14 cellular contexts compared by ENCODE assay signal in genomic region chr19:6654347-6655310, GRCh38. TPM values are rescaled to one million over a fixed set of nuclear protein-coding genes. Genes with fewer than 3 reads are reported as not detected.
A peak's percentile ranks its signal among the peaks of the same experiment; 100 is the strongest.
DNase-seq lines count a peak whose midpoint lies in the region; ATAC-seq and TF ChIP-seq lines count a peak whose summit lies in the region.
"Had no signal": no experiment of that assay in that cellular context is flagged by ENCODE, and none has a peak within 500 bp of the region (broad histone marks: within the 10 kb centered on the region; RNA-seq: fewer than 3 reads in every experiment).

No MANE protein-coding gene starts in this region.

- CTCF ChIA-PET in GM10248 (lab: Yijun Ruan, JAX): interaction anchor here (1.0 to 2.6 kb wide), 5 partner anchors 10 to 82 kb away, joined by 3 to 7 read pairs (median 4); no protein-coding TSS in a partner anchor

- no peak for TF ChIP-seq CTCF in GM10248 (IDR thresholded peaks at IDR 0.05; ENCODE audit: control extremely low read depth, extremely low read depth, low read depth, missing control alignments)
- no peak for TF ChIP-seq CTCF in coronary artery (IDR thresholded peaks at IDR 0.05)

- DNase-seq in GM10248 (ENCODE audit: extremely low spot score): peak; percentile 63
- DNase-seq in NOMO-1 (lab: John Stamatoyannopoulos, UW; ENCODE audit: unreplicated experiment in 2 of 2): peak; percentile 31 to 52
- peak in 2 of 3 donors; percentile 54 for DNase-seq in stimulated activated CD4-positive, alpha-beta T cell treated with anti-CD3 and anti-CD28 coated beads, Interleukin-12 subunit alpha, Interleukin-12 subunit beta, amount 100 ng/mL, for 48 hours (ENCODE audit: low read depth in 2 of 3, low spot score in 1 of 3)
- no peak for DNase-seq in G401 (ENCODE audit: low spot score)
- DNase-seq in coronary artery (ENCODE audit: low spot score): no peak
- DNase-seq: COR-L47, foreskin keratinocyte, NCI-H524 treated with DMSO at 0.1 percent for 48 hours had no signal

- H3K4me1 Mint-ChIP-seq in activated T-helper 17 cell treated with anti-CD3 and anti-CD28 coated beads, Interleukin-2, amount 50 U/mL, for 72 hours: peaks cover 28% of the 10 kb centered on the region

- peak; percentile 87 for ATAC-seq in activated T-helper 17 cell treated with anti-CD3 and anti-CD28 coated beads, Interleukin-2, amount 50 U/mL, for 72 hours (replicated peaks)
- ATAC-seq in HG03571 (IDR thresholded peaks at IDR 0.05; ENCODE audit: unreplicated experiment): no peak
- ATAC-seq in HG03521 (IDR thresholded peaks at IDR 0.05; ENCODE audit: unreplicated experiment): no peak
- ATAC-seq: foreskin keratinocyte had no signal

- H3K4me3 Mint-ChIP-seq in activated T-helper 17 cell treated with anti-CD3 and anti-CD28 coated beads, Interleukin-2, amount 50 U/mL, for 72 hours: peak overlapping the region; percentile 76

- peaks cover 11% of the 10 kb centered on the region for H3K36me3 Mint-ChIP-seq in activated T-helper 17 cell treated with anti-CD3 and anti-CD28 coated beads, Interleukin-2, amount 50 U/mL, for 72 hours (ENCODE audit: low read depth)

- POLR2A ChIA-PET in GM10248 (lab: Yijun Ruan, JAX): interaction anchor here (0.7 to 0.8 kb wide), 2 partner anchors 82 to 124 kb away, joined by 3 to 4 read pairs; partner anchors contain the start of gene TNFSF9

- in situ Hi-C loops in G401 (cut with HindIII; ENCODE audit: low sequenced_read_pairs): no loop called here

- H3K9me3 Mint-ChIP-seq in activated T-helper 17 cell treated with anti-CD3 and anti-CD28 coated beads, Interleukin-2, amount 50 U/mL, for 72 hours: no peaks in the 10 kb centered on the region

- no peaks in the 10 kb centered on the region for H3K27me3 Mint-ChIP-seq in activated T-helper 17 cell treated with anti-CD3 and anti-CD28 coated beads, Interleukin-2, amount 50 U/mL, for 72 hours

- no peak overlapping the region for H3K27ac ChIP-seq in coronary artery
- H3K27ac ChIP-seq: foreskin keratinocyte, KMS-11, VCaP had no signal

- H3K27ac Mint-ChIP-seq in activated T-helper 17 cell treated with anti-CD3 and anti-CD28 coated beads, Interleukin-2, amount 50 U/mL, for 72 hours: peak overlapping the region; percentile 87

- H3K4me3 ChIP-seq in coronary artery: no peak overlapping the region

RNA-seq across cellular contexts. Expression of gene TNFSF14, which starts 15.3 kb away (rescaled TPM):
- 10 to 100 TPM; 13.5 to 48.5 TPM for total RNA-seq in activated T-helper 17 cell treated with anti-CD3 and anti-CD28 coated beads, Interleukin-2, amount 50 U/mL, for 72 hours
- not detected in 2 replicates for total RNA-seq in G401 (2014; rRNA removed; shearing (Covaris generic))
- total RNA-seq: foreskin keratinocyte, skeletal muscle tissue had no signal

Comparison
In these comparisons a context has a peak if more than half of its experiments do, and no peak if none do; other contexts are left out.
1. DNase-seq: peak in GM10248 (single experiment), NOMO-1 (2 of 2) and stimulated activated CD4-positive, alpha-beta T cell treated with anti-CD3 and anti-CD28 coated beads, Interleukin-12 subunit alpha, Interleukin-12 subunit beta, amount 100 ng/mL, for 48 hours (2 of 3); none in G401 (single experiment) and coronary artery (single experiment).
2. RNA of gene TNFSF14, which starts 15.3 kb away (total RNA-seq): 13.5 to 48.5 TPM in activated T-helper 17 cell treated with anti-CD3 and anti-CD28 coated beads, Interleukin-2, amount 50 U/mL, for 72 hours; not detected in G401; every median in the first group is over 10 times any median in the second.